ENCODE assay signal across 31 cellular contexts in the genomic region with DNA sequence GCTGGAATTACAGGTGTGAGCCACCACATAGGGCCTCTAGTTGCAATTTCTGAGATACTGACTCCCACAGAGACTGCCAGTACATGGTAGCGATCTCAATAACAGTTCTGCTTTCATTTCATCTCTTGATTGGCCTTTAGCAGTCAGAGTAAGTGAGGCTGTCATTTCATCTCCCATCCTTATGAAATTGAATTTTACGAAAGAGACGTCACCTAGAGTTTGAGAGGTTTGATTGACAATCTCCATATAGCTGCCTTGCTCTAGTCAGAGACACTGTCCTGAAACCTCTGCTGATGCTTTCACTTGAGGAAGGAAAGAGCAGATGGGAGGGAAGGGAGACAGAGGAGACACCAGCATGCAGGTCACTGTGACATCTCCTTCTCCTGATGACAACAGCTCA.
"Had no signal": no experiment of that assay in that cellular context is flagged by ENCODE, and none has a peak within 500 bp of the region (broad histone marks: within the 10 kb centered on the region; RNA-seq: fewer than 3 reads in every experiment).

No MANE protein-coding gene starts in this region.

- H3K9me3 ChIP-seq: adrenal gland, ascending aorta, body of pancreas, breast epithelium had no signal

- DNase-seq: activated effector memory CD4-positive, alpha-beta T cell treated with anti-CD3 and anti-CD28 coated beads, Interleukin-2, amount 50 U/mL, for 16 hours; activated effector memory CD4-positive, alpha-beta T cell treated with Interleukin-2 at 50 U/mL for 16 hours; activated gamma-delta T cell; activated gamma-delta T cell treated with Interleukin-2 at 50 U/mL for 16 hours; activated naive CD4-positive, alpha-beta T cell; activated naive CD4-positive, alpha-beta T cell treated with anti-CD3 and anti-CD28 coated beads for 36 hours; activated naive CD4-positive, alpha-beta T cell treated with anti-CD3 and anti-CD28 coated beads, Interleukin-2, amount 10 ng/mL, durations not matched to agents 7 days and 5 days; activated naive CD4-positive, alpha-beta T cell treated with anti-CD3 and anti-CD28 coated beads, Interleukin-2, amount 50 U/mL, for 16 hours; activated naive CD4-positive, alpha-beta T cell treated with Interleukin-2 at 50 U/mL for 16 hours; activated naive CD8-positive, alpha-beta T cell treated with anti-CD3 and anti-CD28 coated beads for 36 hours; activated naive CD8-positive, alpha-beta T cell treated with anti-CD3 and anti-CD28 coated beads, Interleukin-2, amount 10 ng/mL, durations not matched to agents 7 days and 5 days; activated naive CD8-positive, alpha-beta T cell treated with anti-CD3 and anti-CD28 coated beads, Interleukin-2, amount 50 U/mL, for 24 hours; activated T-cell treated with anti-CD3 and anti-CD28 coated beads, Interleukin-2, amount 50 U/mL, for 24 hours; activated T-cell treated with anti-CD3 and anti-CD28 coated beads, Interleukin-2, amount 50 U/mL, for 4 hours; activated T-cell treated with anti-CD3 and anti-CD28 coated beads, Interleukin-2, amount 50 U/mL, for 48 hours; activated T-cell treated with anti-CD3 and anti-CD28 coated beads, Interleukin-2, amount 50 U/mL, for 72 hours; adrenal gland; amniotic stem cell; amygdala; anterior cingulate cortex; aorta; body of pancreas; brain microvascular endothelial cell; caudate nucleus; central memory CD4-positive, alpha-beta T cell; cerebellar nuclear complex had no signal

- H3K27ac ChIP-seq: adrenal gland, ascending aorta, body of pancreas, brain microvascular endothelial cell, breast epithelium, cardiac muscle cell had no signal

- ATAC-seq: activated naive CD4-positive, alpha-beta T cell treated with anti-CD3 and anti-CD28 coated beads, Interleukin-2, amount 50 U/mL, for 72 hours; activated naive CD8-positive, alpha-beta T cell treated with anti-CD3 and anti-CD28 coated beads, Interleukin-2, amount 50 U/mL, for 24 hours; activated T-cell treated with anti-CD3 and anti-CD28 coated beads, Interleukin-2, amount 50 U/mL, for 4 hours; activated T-cell treated with anti-CD3 and anti-CD28 coated beads, Interleukin-2, amount 50 U/mL, for 72 hours; activated T-helper 17 cell treated with anti-CD3 and anti-CD28 coated beads, Interleukin-2, amount 50 U/mL, for 72 hours; body of pancreas had no signal

- H3K27me3 ChIP-seq: adrenal gland, ascending aorta, body of pancreas, brain microvascular endothelial cell, breast epithelium, cardiac muscle cell had no signal

- H3K4me1 ChIP-seq: adrenal gland, ascending aorta, body of pancreas, breast epithelium had no signal

- H3K4me3 ChIP-seq: adrenal gland, ascending aorta, body of pancreas, breast epithelium, cardiac muscle cell had no signal

- H3K36me3 ChIP-seq: adrenal gland, ascending aorta, brain microvascular endothelial cell, breast epithelium, cardiac muscle cell had no signal
